8 cellular contexts compared by ENCODE assay signal in genomic region chr1:23167353-23168078, GRCh38. TPM values are rescaled to one million over a fixed set of nuclear protein-coding genes. Genes with fewer than 3 reads are reported as not detected.
DNase-seq lines count a peak whose midpoint lies in the region; ATAC-seq, FAIRE-seq and TF ChIP-seq lines count a peak whose summit lies in the region.

No MANE protein-coding gene starts in this region.

- no peaks in the 10 kb centered on the region for H3K9me3 ChIP-seq in HepG2 (ENCODE audit: low read length)

- intact Hi-C loops in HepG2 (cut with micrococcal nuclease; ENCODE audit: unreplicated experiment): loop anchor here (1.0 kb wide), 1 partner anchor 52 kb away; no protein-coding TSS in a partner anchor

- TF ChIP-seq RAD21 in Ishikawa (IDR thresholded peaks at IDR 0.05; ENCODE audit: low read depth) (no peak), HepG2 (CRISPR knock-in tag; IDR thresholded peaks at IDR 0.05) (no peak)

- H3K9me3 Mint-ChIP-seq in stimulated activated effector memory CD8-positive, alpha-beta T cell treated with anti-CD3 and anti-CD28 coated beads, Interleukin-12 subunit alpha, Interleukin-12 subunit beta, amount 100 ng/mL, for 72 hours: no peaks in the 10 kb centered on the region

- ATAC-seq in HepG2 (peak; percentile 72), HG03196 (IDR thresholded peaks at IDR 0.05; ENCODE audit: unreplicated experiment) (no peak)
- ATAC-seq in stimulated activated effector memory CD8-positive, alpha-beta T cell treated with anti-CD3 and anti-CD28 coated beads, Interleukin-12 subunit alpha, Interleukin-12 subunit beta, amount 100 ng/mL, for 72 hours: peak; percentile 40

- H3K27ac Mint-ChIP-seq in stimulated activated effector memory CD8-positive, alpha-beta T cell treated with anti-CD3 and anti-CD28 coated beads, Interleukin-12 subunit alpha, Interleukin-12 subunit beta, amount 100 ng/mL, for 72 hours: no peak overlapping the region

- TF ChIP-seq CTCF in GM06990 (IDR thresholded peaks at IDR 0.05; ENCODE audit: insufficient read depth, low read length, poor library complexity, severe bottlenecking) (no peak), HepG2 (CRISPR knock-in tag; IDR thresholded peaks at IDR 0.05) (no peak)

- DNase-seq in GM06990 (ENCODE audit: extremely low read depth, insufficient read length): peak; percentile 43
- DNase-seq in activated CD4-positive, alpha-beta T cell treated with anti-CD3 and anti-CD28 coated beads for 4 hours: peak; percentile 18 to 27
- peak; percentile 46 for DNase-seq in dedifferentiated amniotic fluid mesenchymal stem cell (ENCODE audit: extremely low spot score)
- DNase-seq in HepG2 (ENCODE audit: low spot score): peak; percentile 50
- DNase-seq in stimulated activated effector memory CD8-positive, alpha-beta T cell treated with anti-CD3 and anti-CD28 coated beads, Interleukin-12 subunit alpha, Interleukin-12 subunit beta, amount 100 ng/mL, for 72 hours (ENCODE audit: low spot score in 2 of 2): peak in 1 of 2 donors; percentile 62
- DNase-seq in SHP77 (lab: John Stamatoyannopoulos, UW): no peak

- peaks cover 49% of the 10 kb centered on the region for H3K79me2 ChIP-seq in HepG2 (ENCODE audit: insufficient read depth, low read length)

- no peak overlapping the region for H2AFZ ChIP-seq in HepG2 (ENCODE audit: low read length)

- H3K36me3 Mint-ChIP-seq in stimulated activated effector memory CD8-positive, alpha-beta T cell treated with anti-CD3 and anti-CD28 coated beads, Interleukin-12 subunit alpha, Interleukin-12 subunit beta, amount 100 ng/mL, for 72 hours: peaks cover 5% of the 10 kb centered on the region

- H3K4me3 Mint-ChIP-seq in stimulated activated effector memory CD8-positive, alpha-beta T cell treated with anti-CD3 and anti-CD28 coated beads, Interleukin-12 subunit alpha, Interleukin-12 subunit beta, amount 100 ng/mL, for 72 hours: peak overlapping the region; percentile 94

- in situ Hi-C loops in HepG2 (cut with HindIII; ENCODE audit: extremely low pct_ligation_motif_present, low pct_unique_long_range_greater_than_20kb): no loop called here

- FAIRE-seq in HepG2 (lab: Jason Lieb, UNC): no peak

- POLR2A ChIA-PET in HepG2 (lab: Yijun Ruan, JAX): interaction anchor here (0.9 to 2.1 kb wide), 3 partner anchors 11 to 53 kb away, joined by 3 to 5 read pairs (median 3); no protein-coding TSS in a partner anchor

- peak overlapping the region; percentile 87 for H3K4me2 ChIP-seq in HepG2 (ENCODE audit: low read depth, low read length)

- H3K27me3 ChIP-seq in GM06990 (replicated peaks; ENCODE audit: control insufficient read depth, insufficient read depth, low read length) (no peaks in the 10 kb centered on the region), HepG2 (ENCODE audit: control insufficient read depth in 1 of 2, insufficient read depth in 2 of 2, low read length in 2 of 2) (no peaks in the 10 kb centered on the region; a peak in 1 of 5 replicates)

- H3K4me1 Mint-ChIP-seq in stimulated activated effector memory CD8-positive, alpha-beta T cell treated with anti-CD3 and anti-CD28 coated beads, Interleukin-12 subunit alpha, Interleukin-12 subunit beta, amount 100 ng/mL, for 72 hours: peaks cover 41% of the 10 kb centered on the region

- H4K20me1 ChIP-seq in HepG2 (ENCODE audit: insufficient read depth, low read length): peaks cover 11% of the 10 kb centered on the region

- TF ChIP-seq EP300 in Ishikawa (IDR thresholded peaks at IDR 0.05; ENCODE audit: borderline replicate concordance) (no peak), HepG2 (IDR thresholded peaks at IDR 0.05; ENCODE audit: low read depth in 2 of 2, low read length in 2 of 2) (no peak), HepG2 (CRISPR knock-in tag; IDR thresholded peaks at IDR 0.05; ENCODE audit: borderline replicate concordance) (no peak)

- CTCF ChIA-PET in HepG2 (lab: Yijun Ruan, JAX; ENCODE audit: low intra/inter-chr PET ratio, low total read pairs): no interaction called here

- 0 out of 4 replicates have a peak, but pooled peaks of 1 of the 2 experiments have one; percentile 15 for TF ChIP-seq POLR2A in HepG2 (IDR thresholded peaks at IDR 0.05; ENCODE audit: insufficient read depth in 1 of 2, low read depth in 2 of 2, low read length in 2 of 2)

- no peaks in the 10 kb centered on the region for H3K36me3 ChIP-seq in GM06990 (ENCODE audit: control insufficient read depth, insufficient read depth, low read length)
- H3K36me3 ChIP-seq in HepG2 (replicated peaks in 1 of 2; ENCODE audit: control insufficient read depth in 1 of 2, insufficient read depth in 2 of 2, low read length in 2 of 2): no peaks in the 10 kb centered on the region

- WGBS in HepG2 (ENCODE audit: low lambda C conversion rate): 2% methylated on average over 16 of the region's 45 CpGs

- H3K4me1 ChIP-seq in HepG2 (ENCODE audit: insufficient read depth, low read length): peaks cover 55% of the 10 kb centered on the region

- H3K27ac ChIP-seq in HepG2 (ENCODE audit: extremely low read length, insufficient read depth, low read length): peak overlapping the region; percentile 86

- peak overlapping the region; percentile 76 for H3K4me3 ChIP-seq in GM06990 (replicated peaks; ENCODE audit: low read depth, low read length)
- H3K4me3 ChIP-seq in HepG2 (replicated peaks in 1 of 3; ENCODE audit: insufficient read depth in 1 of 3, low read depth in 2 of 3, low read length in 3 of 3): peak overlapping the region; percentile 95 to 100 (median 96)

- no TSS peak for BruUV-seq in HepG2 (replicated peaks; lab: Mats Ljungman, UMichigan)

- H3K9ac ChIP-seq in HepG2 (ENCODE audit: insufficient read depth, low read depth, low read length): peak overlapping the region; percentile 85

TF ChIP-seq in Ishikawa, 13 proteins besides CTCF, POLR2A, EP300 and RAD21 (continues in another document):
- TF ChIP-seq YY1 (IDR thresholded peaks at IDR 0.05; ENCODE audit: low read depth): peak; percentile 55; the same call in 1 of the 2 replicates
- peak; percentile 41 for TF ChIP-seq TEAD4 (IDR thresholded peaks at IDR 0.05)
- TF ChIP-seq CEBPB (IDR thresholded peaks at IDR 0.05): no peak

TF ChIP-seq in HepG2, 621 proteins besides CTCF, POLR2A, EP300 and RAD21 (continues in another document):
- TF ChIP-seq NFKB2 (CRISPR knock-in tag; IDR thresholded peaks at IDR 0.05; ENCODE audit: borderline replicate concordance) (peak; percentile 30; the same call in 1 of the 2 replicates), SMARCE1 (IDR thresholded peaks at IDR 0.05; ENCODE audit: borderline replicate concordance) (no peak), LCORL (IDR thresholded peaks at IDR 0.05) (no peak), LCORL (CRISPR knock-in tag; IDR thresholded peaks at IDR 0.05) (peak; percentile 30; the same call in 1 of the 2 replicates)

RNA-seq across cellular contexts. Expression of gene LUZP1, which starts 1.1 kb away (rescaled TPM):
- 12.7 and 21.5 TPM in 2 replicates for total RNA-seq in HepG2 (2016; rRNA removed; fragmentation: Illumina TruSeq; extraction: Trizol)
- total RNA-seq in HepG2 (2016; cell fraction: cytosol; rRNA removed; fragmentation: Illumina TruSeq; extraction: Trizol; ENCODE audit: low read depth): 0.88 and 0.91 TPM in 2 replicates
- total RNA-seq in HepG2 (2016; cell fraction: insoluble cytoplasmic fraction; rRNA removed; fragmentation: Illumina TruSeq; extraction: Trizol): 12.1 and 20.0 TPM in 2 replicates
- 3.4 and 4.5 TPM in 2 replicates for total RNA-seq in HepG2 (2016; cell fraction: membrane; rRNA removed; fragmentation: Illumina TruSeq; extraction: Trizol)
- 14.6 and 16.0 TPM in 2 replicates for total RNA-seq in HepG2 (2016; cell fraction: nucleus; rRNA removed; fragmentation: Illumina TruSeq; extraction: Trizol)
- 6.9 and 7.2 TPM in 2 replicates for polyA plus RNA-seq in HepG2 (2011; rRNA removed)
- 4.6 and 5.4 TPM in 2 replicates for polyA plus RNA-seq in HepG2 (2011; cell fraction: cytosol; rRNA removed)
- polyA plus RNA-seq in HepG2 (2011; cell fraction: nucleus; rRNA removed): 10.9 and 11.8 TPM in 2 replicates
- 8.0 and 9.5 TPM in 2 replicates for polyA plus RNA-seq in HepG2 (2012)
- polyA plus RNA-seq in HepG2 (2016; cell fraction: cytosol; fragmentation: Illumina TruSeq; extraction: Trizol; ENCODE audit: low read depth): 0.23 and 0.26 TPM in 2 replicates
- polyA plus RNA-seq in HepG2 (2016; cell fraction: insoluble cytoplasmic fraction; fragmentation: Illumina TruSeq; extraction: Trizol; ENCODE audit: low read depth): 8.6 and 8.9 TPM in 2 replicates
- polyA plus RNA-seq in HepG2 (2016; cell fraction: membrane; fragmentation: Illumina TruSeq; extraction: Trizol; ENCODE audit: low read depth): 0.73 and 0.81 TPM in 2 replicates
- polyA plus RNA-seq in HepG2 (2016; cell fraction: nucleus; fragmentation: Illumina TruSeq; extraction: Trizol; ENCODE audit: insufficient read depth, low read depth): 11.6 and 14.4 TPM in 2 replicates
- polyA minus RNA-seq in HepG2 (2011; rRNA and poly(A)+ RNA removed; ENCODE audit: low replicate concordance): 19.5 and 28.3 TPM in 2 replicates
- polyA minus RNA-seq in HepG2 (2011; cell fraction: cytosol; rRNA and poly(A)+ RNA removed): 10.6 and 12.2 TPM in 2 replicates
- polyA minus RNA-seq in HepG2 (2011; cell fraction: nucleus; rRNA and poly(A)+ RNA removed): 25.2 and 28.5 TPM in 2 replicates

RNA-seq across cellular contexts. Expression of gene HTR1D, which starts 49.8 kb away (rescaled TPM):
- 0.04 and 0.25 TPM in 2 replicates for total RNA-seq in HepG2 (2016; rRNA removed; fragmentation: Illumina TruSeq; extraction: Trizol)
- not detected in 2 replicates for total RNA-seq in HepG2 (2016; cell fraction: cytosol; rRNA removed; fragmentation: Illumina TruSeq; extraction: Trizol; ENCODE audit: low read depth)
- total RNA-seq in HepG2 (2016; cell fraction: insoluble cytoplasmic fraction; rRNA removed; fragmentation: Illumina TruSeq; extraction: Trizol): 0.12 and 0.13 TPM in 2 replicates
- total RNA-seq in HepG2 (2016; cell fraction: membrane; rRNA removed; fragmentation: Illumina TruSeq; extraction: Trizol): 0.12 and 0.21 TPM in 2 replicates
- not detected in 2 replicates for total RNA-seq in HepG2 (2016; cell fraction: nucleus; rRNA removed; fragmentation: Illumina TruSeq; extraction: Trizol)
- polyA plus RNA-seq in HepG2 (2011; rRNA removed): 0.07 and 0.29 TPM in 2 replicates
- polyA plus RNA-seq in HepG2 (2011; cell fraction: cytosol; rRNA removed): 0.05 and 0.15 TPM in 2 replicates
- 0.08 and 0.10 TPM in 2 replicates for polyA plus RNA-seq in HepG2 (2011; cell fraction: nucleus; rRNA removed)
- polyA plus RNA-seq in HepG2 (2012): 0.23 and 0.67 TPM in 2 replicates
- polyA plus RNA-seq in HepG2 (2016; cell fraction: cytosol; fragmentation: Illumina TruSeq; extraction: Trizol; ENCODE audit: low read depth): 0.07 TPM in 1 of 2 replicates, not detected in the other
- 0.22 and 0.25 TPM in 2 replicates for polyA plus RNA-seq in HepG2 (2016; cell fraction: insoluble cytoplasmic fraction; fragmentation: Illumina TruSeq; extraction: Trizol; ENCODE audit: low read depth)
- polyA plus RNA-seq in HepG2 (2016; cell fraction: membrane; fragmentation: Illumina TruSeq; extraction: Trizol; ENCODE audit: low read depth): 0.18 and 0.20 TPM in 2 replicates
- polyA plus RNA-seq in HepG2 (2016; cell fraction: nucleus; fragmentation: Illumina TruSeq; extraction: Trizol; ENCODE audit: insufficient read depth, low read depth): 0.31 TPM in 2 replicates
- 0.16 and 17.0 TPM in 2 replicates for polyA minus RNA-seq in HepG2 (2011; rRNA and poly(A)+ RNA removed; ENCODE audit: low replicate concordance)
- not detected in 2 replicates for polyA minus RNA-seq in HepG2 (2011; cell fraction: cytosol; rRNA and poly(A)+ RNA removed)
- 0.37 TPM in 1 of 2 replicates, not detected in the other for polyA minus RNA-seq in HepG2 (2011; cell fraction: nucleus; rRNA and poly(A)+ RNA removed)

Comparison
In these comparisons a context has a peak if more than half of its experiments do, and no peak if none do; other contexts are left out.
1. DNase-seq: peak in GM06990 (single experiment), activated CD4-positive, alpha-beta T cell treated with anti-CD3 and anti-CD28 coated beads for 4 hours (2 of 2), dedifferentiated amniotic fluid mesenchymal stem cell (single experiment) and HepG2 (single experiment); none in SHP77 (0 of 2).